In the genomic region with DNA sequence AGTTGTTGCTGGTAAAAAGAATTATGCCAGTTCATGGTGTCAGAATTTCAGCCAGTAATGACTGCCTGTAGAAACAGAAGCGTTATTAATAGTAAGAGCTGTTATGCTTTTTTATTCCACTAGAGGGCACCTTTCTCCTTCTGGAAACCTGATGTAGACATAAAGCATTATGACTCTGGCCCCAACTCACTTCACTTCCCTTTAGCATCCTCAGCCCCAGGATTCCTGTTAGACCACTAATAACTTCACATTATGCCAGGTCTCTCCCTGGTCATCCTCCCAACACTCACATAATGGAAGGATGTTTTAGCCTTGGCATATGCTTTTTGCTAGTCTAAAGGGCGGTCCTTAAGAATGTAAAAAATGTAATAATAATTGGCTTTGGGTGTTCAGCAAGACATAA, we compare ENCODE assay signal across 8 cellular contexts. TPM values are rescaled to one million over a fixed set of nuclear protein-coding genes. Genes with fewer than 3 reads are reported as not detected.
DNase-seq lines count a peak whose midpoint lies in the region; ATAC-seq and TF ChIP-seq lines count a peak whose summit lies in the region.

No MANE protein-coding gene starts in this region.

- H3K27ac ChIP-seq in GM23248 (no peak overlapping the region), Peyer's patch (peak overlapping the region in 1 of 4 donors; percentile 65), dorsolateral prefrontal cortex (no peak overlapping the region)

- H4K20me1 ChIP-seq in GM23248 (ENCODE audit: insufficient read depth) = no peaks in the 10 kb centered on the region

- H3K9me3 Mint-ChIP-seq in activated T-cell treated with anti-CD3 and anti-CD28 coated beads, Interleukin-2, amount 50 U/mL, for 4 hours = no peaks in the 10 kb centered on the region

- H3K9me2 ChIP-seq in GM23248 (ENCODE audit: insufficient read depth) = no peaks in the 10 kb centered on the region

- peak; percentile 55 to 59 for ATAC-seq in activated T-cell treated with anti-CD3 and anti-CD28 coated beads, Interleukin-2, amount 50 U/mL, for 4 hours
- peak; percentile 77 for ATAC-seq in mucosa of descending colon

- no peak for TF ChIP-seq POLR2A in Peyer's patch (IDR thresholded peaks at IDR 0.05)

- H3K9ac ChIP-seq in GM23248 = no peak overlapping the region

- no peak overlapping the region for H3K4me3 Mint-ChIP-seq in activated T-cell treated with anti-CD3 and anti-CD28 coated beads, Interleukin-2, amount 50 U/mL, for 4 hours

- in situ Hi-C loops in GM23248 (cut with MboI) = no loop called here

- intact Hi-C loops in dorsolateral prefrontal cortex (cut with DNase I) = no loop called here
- intact Hi-C loops in mucosa of descending colon (cut with DNase I, micrococcal nuclease) = loop anchor here in 1 of 2 donors (10.0 kb wide), 1 partner anchor 282 kb away; no protein-coding TSS in a partner anchor

- TF ChIP-seq CTCF in Peyer's patch (IDR thresholded peaks at IDR 0.05) = peak; percentile 34 to 88 (median 78)
- TF ChIP-seq CTCF in dorsolateral prefrontal cortex (IDR thresholded peaks at IDR 0.05 in 54 of 56, conservative IDR thresholded peaks at IDR 0.05 in 2 of 56; ENCODE audit: low read depth in 1 of 56, partially characterized antibody in 56 of 56) = peak; percentile 56 to 91 (median 78)
- peak; percentile 39 for TF ChIP-seq CTCF in mucosa of descending colon (IDR thresholded peaks at IDR 0.05)

- WGBS in GM23248 (ENCODE audit: low coverage in 1 of 2, low lambda C conversion rate in 2 of 2, missing lambda C conversion rate in 2 of 2), 2 experiments = 26 to 28% methylated on average over 2 of the region's 2 CpGs

- peaks cover 9% of the 10 kb centered on the region for H3K4me1 Mint-ChIP-seq in activated T-cell treated with anti-CD3 and anti-CD28 coated beads, Interleukin-2, amount 50 U/mL, for 4 hours (ENCODE audit: low read depth)

- H3K36me3 Mint-ChIP-seq in activated T-cell treated with anti-CD3 and anti-CD28 coated beads, Interleukin-2, amount 50 U/mL, for 4 hours (ENCODE audit: insufficient read depth) = no peaks in the 10 kb centered on the region

- H3K36me3 ChIP-seq in GM23248 (ENCODE audit: low read depth) = no peaks in the 10 kb centered on the region
- no peaks in the 10 kb centered on the region for H3K36me3 ChIP-seq in Peyer's patch
- H3K36me3 ChIP-seq in mucosa of descending colon (ENCODE audit: low read depth) = no peaks in the 10 kb centered on the region

- H3K79me2 ChIP-seq in GM23248 (ENCODE audit: insufficient read depth) = no peaks in the 10 kb centered on the region

- peaks cover 3% of the 10 kb centered on the region for H3K27me3 Mint-ChIP-seq in activated T-cell treated with anti-CD3 and anti-CD28 coated beads, Interleukin-2, amount 50 U/mL, for 4 hours (ENCODE audit: low read depth)

- H3F3A ChIP-seq in GM23248 (ENCODE audit: insufficient read depth) = no peaks in the 10 kb centered on the region

- H3K4me3 ChIP-seq in GM23248 (no peak overlapping the region), Peyer's patch (no peak overlapping the region), dorsolateral prefrontal cortex (peak overlapping the region in 1 of 59 donors; percentile 16), mucosa of descending colon (no peak overlapping the region)

- no peak for DNase-seq in activated T-cell treated with anti-CD3 and anti-CD28 coated beads, Interleukin-2, amount 50 U/mL, for 4 hours
- DNase-seq in activated T-cell treated with anti-CD3 and anti-CD28 coated beads for 4 hours (no peak), GM23248 (peak; percentile 63), LHCN-M2 (ENCODE audit: low read depth) (peak; percentile 69), Peyer's patch (no peak), dorsolateral prefrontal cortex (no peak), mucosa of descending colon (no peak)
- DNase-seq in activated CD8-positive, alpha-beta memory T cell treated with anti-CD3 and anti-CD28 coated beads for 24 hours = no peak

- H3K9me3 ChIP-seq in GM23248 (ENCODE audit: low read depth) = no peaks in the 10 kb centered on the region
- no peaks in the 10 kb centered on the region for H3K9me3 ChIP-seq in Peyer's patch
- H3K9me3 ChIP-seq in mucosa of descending colon = no peaks in the 10 kb centered on the region

- 0 out of 2 replicates have a peak, but pooled peaks cover 11% of the 10 kb centered on the region for H3K27me3 ChIP-seq in GM23248 (replicated peaks; ENCODE audit: insufficient read depth)
- H3K27me3 ChIP-seq in Peyer's patch = no peaks in the 10 kb centered on the region
- no peaks in the 10 kb centered on the region for H3K27me3 ChIP-seq in dorsolateral prefrontal cortex

- H3K4me1 ChIP-seq in GM23248 (ENCODE audit: insufficient read depth) (0 out of 2 replicates have a peak, but pooled peaks cover 4% of the 10 kb centered on the region), Peyer's patch (peaks cover 0 to 11% (median 0%) of the 10 kb centered on the region in 4 donors), mucosa of descending colon (ENCODE audit: low read depth) (peaks cover 3% of the 10 kb centered on the region)

- 0 out of 2 replicates have a peak overlapping the region, but pooled peaks have one; percentile 39 for H2AFZ ChIP-seq in GM23248

- no peak overlapping the region for H3K4me2 ChIP-seq in GM23248 (ENCODE audit: unreplicated experiment)

RNA-seq across cellular contexts. Expression of gene C18orf54, which starts 34.9 kb away (rescaled TPM):
- total RNA-seq in activated T-cell treated with anti-CD3 and anti-CD28 coated beads, Interleukin-2, amount 50 U/mL, for 4 hours = 1 to 10 TPM; 2.3 to 3.6 (median 3.4) TPM
- 2.8 TPM in 2 replicates for total RNA-seq in GM23248 (2014; rRNA removed; shearing (Covaris generic))
- polyA plus RNA-seq in GM23248 (2016; fragmentation: Nextera tagmentation; extraction: Ambion mirVana) = 3.5 and 3.6 TPM in 2 replicates
- 7.6 and 11.1 TPM in 2 replicates for total RNA-seq in LHCN-M2 (2014; rRNA removed)
- polyA plus RNA-seq in LHCN-M2 (2012) = 2.5 TPM
- total RNA-seq in Peyer's patch = 1 to 10 TPM in 3 of 4 donors, under 1 TPM in 1; 0.57 to 2.5 (median 1.4) TPM
- 10 to 100 TPM in 1 of 120 experiments, 1 to 10 TPM in 119; 1.6 to 12.1 (median 4.0) TPM for total RNA-seq in dorsolateral prefrontal cortex
- 1 to 10 TPM; 2.1 to 3.7 (median 3.1) TPM for total RNA-seq in mucosa of descending colon

RNA-seq across cellular contexts. Expression of gene STARD6, which starts 35.0 kb away (rescaled TPM):
- under 1 TPM in 1 of 3 donors, not detected in 2; 0.52 TPM for total RNA-seq in activated T-cell treated with anti-CD3 and anti-CD28 coated beads, Interleukin-2, amount 50 U/mL, for 4 hours
- not detected in 2 replicates for total RNA-seq in GM23248 (2014; rRNA removed; shearing (Covaris generic))
- polyA plus RNA-seq in GM23248 (2016; fragmentation: Nextera tagmentation; extraction: Ambion mirVana) = not detected in 2 replicates
- total RNA-seq in LHCN-M2 (2014; rRNA removed) (not detected in 2 replicates), Peyer's patch (not detected), dorsolateral prefrontal cortex (1 to 10 TPM in 9 of 120 experiments, under 1 TPM in 17, not detected in 94; 0.38 to 2.3 (median 0.80) TPM), mucosa of descending colon (not detected)
- polyA plus RNA-seq in LHCN-M2 (2012) = 0.16 TPM

Comparison
In these comparisons a context has a peak if more than half of its experiments do, and no peak if none do; other contexts are left out.
1. DNase-seq: peak in GM23248 (single experiment) and LHCN-M2 (single experiment); none in activated T-cell treated with anti-CD3 and anti-CD28 coated beads, Interleukin-2, amount 50 U/mL, for 4 hours (single experiment), activated T-cell treated with anti-CD3 and anti-CD28 coated beads for 4 hours (single experiment), Peyer's patch (0 of 3), dorsolateral prefrontal cortex (0 of 10), mucosa of descending colon (0 of 3) and activated CD8-positive, alpha-beta memory T cell treated with anti-CD3 and anti-CD28 coated beads for 24 hours (single experiment).
2. Peak in every context shown above with its lines, with median percentiles within 50 percentile points of each other: CTCF ChIP-seq.